ENCODE assay signal across 13 cellular contexts in genomic region chr1:44240802-44241671, GRCh38. TPM values are rescaled to one million over a fixed set of nuclear protein-coding genes. Genes with fewer than 3 reads are reported as not detected.
DNase-seq lines count a peak whose midpoint lies in the region; ATAC-seq and TF ChIP-seq lines count a peak whose summit lies in the region.
"Had no signal": no experiment of that assay in that cellular context is flagged by ENCODE, and none has a peak within 500 bp of the region (broad histone marks: within the 10 kb centered on the region; RNA-seq: fewer than 3 reads in every experiment).

No MANE protein-coding gene starts in this region.

- no peaks in the 10 kb centered on the region for H3K36me3 ChIP-seq in neural progenitor cell
- peaks cover 8% of the 10 kb centered on the region for H3K36me3 ChIP-seq in upper lobe of right lung

- H3K27ac Mint-ChIP-seq in activated CD8-positive, alpha-beta T cell treated with anti-CD3 and anti-CD28 coated beads, Interleukin-2, amount 10 ng/mL, durations not matched to agents 7 days and 5 days, result peak overlapping the region; percentile 11
- no peak overlapping the region for H3K27ac Mint-ChIP-seq in activated CD8-positive, alpha-beta T cell treated with anti-CD3 and anti-CD28 coated beads for 36 hours
- peak overlapping the region; percentile 91 for H3K27ac Mint-ChIP-seq in neural progenitor cell

- no peak for DNase-seq in activated CD8-positive, alpha-beta T cell treated with anti-CD3 and anti-CD28 coated beads, Interleukin-2, amount 10 ng/mL, durations not matched to agents 7 days and 5 days
- DNase-seq in activated CD8-positive, alpha-beta T cell treated with anti-CD3 and anti-CD28 coated beads for 36 hours, result no peak
- peak; percentile 13 for DNase-seq in globus pallidus (ENCODE audit: low spot score)
- no peak for DNase-seq in neural progenitor cell (ENCODE audit: low spot score)
- no peak for DNase-seq in upper lobe of right lung
- DNase-seq in effector CD8-positive, alpha-beta T cell (lab: John Stamatoyannopoulos, UW), result no peak
- DNase-seq: ACHN; activated effector memory CD4-positive, alpha-beta T cell treated with Interleukin-2 at 50 U/mL for 16 hours; NCI-H187 had no signal

- TF ChIP-seq CTCF in activated CD8-positive, alpha-beta T cell treated with anti-CD3 and anti-CD28 coated beads for 36 hours (IDR thresholded peaks at IDR 0.05), result no peak
- TF ChIP-seq CTCF in neural progenitor cell (IDR thresholded peaks at IDR 0.05), result no peak
- TF ChIP-seq CTCF in upper lobe of right lung (IDR thresholded peaks at IDR 0.05), result no peak

- H3K4me1 ChIP-seq in neural progenitor cell (peaks cover 34% of the 10 kb centered on the region), upper lobe of right lung (peaks cover 3% of the 10 kb centered on the region)

- no peak overlapping the region for H3K4me3 Mint-ChIP-seq in activated CD8-positive, alpha-beta T cell treated with anti-CD3 and anti-CD28 coated beads, Interleukin-2, amount 10 ng/mL, durations not matched to agents 7 days and 5 days
- H3K4me3 Mint-ChIP-seq in activated CD8-positive, alpha-beta T cell treated with anti-CD3 and anti-CD28 coated beads for 36 hours, result no peak overlapping the region
- no peak overlapping the region for H3K4me3 Mint-ChIP-seq in neural progenitor cell
- H3K4me3 Mint-ChIP-seq: nephron had no signal

- H3K27ac ChIP-seq in neural progenitor cell (no peak overlapping the region), upper lobe of right lung (peak overlapping the region; percentile 74)
- H3K27ac ChIP-seq: VCaP had no signal

- no peaks in the 10 kb centered on the region for H3K79me2 ChIP-seq in neural progenitor cell (ENCODE audit: low read depth)

- peaks cover 5% of the 10 kb centered on the region for H3K4me1 Mint-ChIP-seq in activated CD8-positive, alpha-beta T cell treated with anti-CD3 and anti-CD28 coated beads, Interleukin-2, amount 10 ng/mL, durations not matched to agents 7 days and 5 days (ENCODE audit: low read depth)
- H3K4me1 Mint-ChIP-seq in activated CD8-positive, alpha-beta T cell treated with anti-CD3 and anti-CD28 coated beads for 36 hours (ENCODE audit: low read depth), result peaks cover 10% of the 10 kb centered on the region
- peaks cover 60% of the 10 kb centered on the region for H3K4me1 Mint-ChIP-seq in neural progenitor cell

- intact Hi-C loops in activated CD8-positive, alpha-beta T cell treated with anti-CD3 and anti-CD28 coated beads for 36 hours (cut with micrococcal nuclease), result no loop called here
- intact Hi-C loops in upper lobe of right lung (cut with DNase I), result no loop called here

- no peak overlapping the region for H2AFZ ChIP-seq in neural progenitor cell (replicated peaks)

- POLR2A ChIA-PET in activated CD8-positive, alpha-beta T cell treated with anti-CD3 and anti-CD28 coated beads, Interleukin-2, amount 10 ng/mL, durations not matched to agents 7 days and 5 days (lab: Charles Lee), result no interaction called here
- POLR2A ChIA-PET in activated CD8-positive, alpha-beta T cell treated with anti-CD3 and anti-CD28 coated beads for 36 hours (lab: Charles Lee), result no interaction called here

- H3K27me3 ChIP-seq in neural progenitor cell (no peaks in the 10 kb centered on the region), upper lobe of right lung (no peaks in the 10 kb centered on the region)

- no peak overlapping the region for H3K4me2 ChIP-seq in neural progenitor cell

- CTCF ChIA-PET in activated CD8-positive, alpha-beta T cell treated with anti-CD3 and anti-CD28 coated beads, Interleukin-2, amount 10 ng/mL, durations not matched to agents 7 days and 5 days (lab: Charles Lee), result interaction anchor here (1.0 to 1.3 kb wide), 2 partner anchors 16 to 24 kb away, joined by 3 to 4 read pairs; no protein-coding TSS in a partner anchor
- CTCF ChIA-PET in activated CD8-positive, alpha-beta T cell treated with anti-CD3 and anti-CD28 coated beads for 36 hours (lab: Charles Lee), result no interaction called here

- H3K4me3 ChIP-seq in neural progenitor cell, result no peak overlapping the region
- H3K4me3 ChIP-seq in upper lobe of right lung, result no peak overlapping the region

- no peaks in the 10 kb centered on the region for H3K27me3 Mint-ChIP-seq in activated CD8-positive, alpha-beta T cell treated with anti-CD3 and anti-CD28 coated beads, Interleukin-2, amount 10 ng/mL, durations not matched to agents 7 days and 5 days (ENCODE audit: low read depth)
- no peaks in the 10 kb centered on the region for H3K27me3 Mint-ChIP-seq in activated CD8-positive, alpha-beta T cell treated with anti-CD3 and anti-CD28 coated beads for 36 hours
- H3K27me3 Mint-ChIP-seq in neural progenitor cell (ENCODE audit: insufficient read depth, low read depth), result peaks cover 7% of the 10 kb centered on the region

- ATAC-seq in activated CD8-positive, alpha-beta T cell treated with anti-CD3 and anti-CD28 coated beads, Interleukin-2, amount 10 ng/mL, durations not matched to agents 7 days and 5 days, result no peak
- ATAC-seq in activated CD8-positive, alpha-beta T cell treated with anti-CD3 and anti-CD28 coated beads for 36 hours, result no peak
- peak; percentile 64 for ATAC-seq in upper lobe of right lung
- ATAC-seq in HG02981 (IDR thresholded peaks at IDR 0.05; ENCODE audit: unreplicated experiment), result no peak
- ATAC-seq in HG03175 (IDR thresholded peaks at IDR 0.05; ENCODE audit: unreplicated experiment), result no peak

- peaks cover 18% of the 10 kb centered on the region for H3F3A ChIP-seq in neural progenitor cell (ENCODE audit: low read depth)

- no peaks in the 10 kb centered on the region for H3K9me3 ChIP-seq in neural progenitor cell (ENCODE audit: low read depth)
- no peaks in the 10 kb centered on the region for H3K9me3 ChIP-seq in upper lobe of right lung

- H3K9me3 Mint-ChIP-seq in activated CD8-positive, alpha-beta T cell treated with anti-CD3 and anti-CD28 coated beads, Interleukin-2, amount 10 ng/mL, durations not matched to agents 7 days and 5 days (ENCODE audit: insufficient read depth), result no peaks in the 10 kb centered on the region
- H3K9me3 Mint-ChIP-seq in activated CD8-positive, alpha-beta T cell treated with anti-CD3 and anti-CD28 coated beads for 36 hours, result no peaks in the 10 kb centered on the region
- no peaks in the 10 kb centered on the region for H3K9me3 Mint-ChIP-seq in neural progenitor cell
- H3K9me3 Mint-ChIP-seq: nephron had no signal

- H3K9ac ChIP-seq in neural progenitor cell, result no peak overlapping the region

- H3K36me3 Mint-ChIP-seq in activated CD8-positive, alpha-beta T cell treated with anti-CD3 and anti-CD28 coated beads, Interleukin-2, amount 10 ng/mL, durations not matched to agents 7 days and 5 days (ENCODE audit: low read depth), result no peaks in the 10 kb centered on the region
- no peaks in the 10 kb centered on the region for H3K36me3 Mint-ChIP-seq in activated CD8-positive, alpha-beta T cell treated with anti-CD3 and anti-CD28 coated beads for 36 hours (ENCODE audit: low read depth)
- peaks cover 15% of the 10 kb centered on the region for H3K36me3 Mint-ChIP-seq in neural progenitor cell

- peaks cover 60% of the 10 kb centered on the region for H4K20me1 ChIP-seq in neural progenitor cell (ENCODE audit: low read depth)

RNA-seq across cellular contexts. Expression of gene DMAP1, which starts 27.8 kb away (rescaled TPM):
- total RNA-seq in activated CD8-positive, alpha-beta T cell treated with anti-CD3 and anti-CD28 coated beads, Interleukin-2, amount 10 ng/mL, durations not matched to agents 7 days and 5 days, result 10 to 100 TPM; 33.3 to 34.9 TPM
- 10 to 100 TPM; 26.5 to 29.6 TPM for total RNA-seq in activated CD8-positive, alpha-beta T cell treated with anti-CD3 and anti-CD28 coated beads for 36 hours
- 22.3 and 29.8 TPM in 2 replicates for total RNA-seq in neural progenitor cell (ENCODE audit: low replicate concordance)
- 34.0 TPM for total RNA-seq in upper lobe of right lung
